Comparison of ENCODE assay signal across 8 cellular contexts in the genomic region with DNA sequence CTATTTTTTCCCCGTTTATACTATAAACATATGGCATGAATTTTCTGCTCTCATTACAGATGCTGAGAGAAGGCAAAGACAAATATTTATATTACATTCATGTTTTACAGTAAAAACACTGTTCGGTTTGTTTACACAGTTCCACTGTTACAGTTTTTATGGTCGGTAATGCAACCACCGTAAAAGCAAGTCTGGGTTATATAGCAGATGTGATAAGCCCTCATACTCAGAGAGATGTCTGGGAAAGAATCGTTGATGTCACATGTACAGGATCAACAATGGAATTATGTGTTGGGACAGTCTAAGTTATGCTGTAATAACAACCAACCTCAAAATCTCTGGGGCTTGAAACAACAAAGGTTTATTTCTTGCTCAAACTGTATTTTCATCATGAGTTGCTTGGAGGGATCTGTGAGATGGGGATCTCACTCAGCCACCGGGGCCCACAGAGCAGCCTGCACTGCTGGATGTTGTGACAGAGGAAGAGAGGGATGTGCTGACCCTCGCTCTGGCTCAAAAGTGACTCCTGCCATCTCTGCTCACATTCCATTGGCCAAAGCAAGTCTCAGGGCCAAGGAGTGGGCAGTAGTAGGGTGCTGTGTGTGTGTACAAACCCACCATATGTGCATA.
DNase-seq lines count a peak whose midpoint lies in the region; ATAC-seq lines count a peak whose summit lies in the region.

No MANE protein-coding gene starts in this region.

- DNase-seq in DMS53 treated with DMSO at 0.1 percent for 48 hours (lab: John Stamatoyannopoulos, UW; ENCODE audit: unreplicated experiment) (peak; percentile 95), NCI-H1694 treated with DMSO at 0.1 percent for 48 hours (lab: John Stamatoyannopoulos, UW) (peak; percentile 64), brain pericyte (ENCODE audit: low read depth, low spot score) (peak; percentile 92), non-pigmented ciliary epithelial cell (ENCODE audit: low read depth) (peak; percentile 1), NOMO-1 treated with DMSO at 0.1 percent for 48 hours (lab: John Stamatoyannopoulos, UW; ENCODE audit: unreplicated experiment) (no peak), NCI-H446 treated with DMSO at 0.1 percent for 48 hours (lab: John Stamatoyannopoulos, UW) (no peak), UCSD-AML1 (lab: John Stamatoyannopoulos, UW; ENCODE audit: unreplicated experiment) (no peak)

- no peak for ATAC-seq in GM18519 (IDR thresholded peaks at IDR 0.05; ENCODE audit: low FRiP score, unreplicated experiment)

Comparison
In these comparisons a context has a peak if more than half of its experiments do, and no peak if none do; other contexts are left out.
1. DNase-seq: peak in DMS53 treated with DMSO at 0.1 percent for 48 hours (single experiment), NCI-H1694 treated with DMSO at 0.1 percent for 48 hours (single experiment), brain pericyte (single experiment) and non-pigmented ciliary epithelial cell (single experiment); none in NOMO-1 treated with DMSO at 0.1 percent for 48 hours (single experiment), NCI-H446 treated with DMSO at 0.1 percent for 48 hours (single experiment) and UCSD-AML1 (single experiment).